In the genomic region with DNA sequence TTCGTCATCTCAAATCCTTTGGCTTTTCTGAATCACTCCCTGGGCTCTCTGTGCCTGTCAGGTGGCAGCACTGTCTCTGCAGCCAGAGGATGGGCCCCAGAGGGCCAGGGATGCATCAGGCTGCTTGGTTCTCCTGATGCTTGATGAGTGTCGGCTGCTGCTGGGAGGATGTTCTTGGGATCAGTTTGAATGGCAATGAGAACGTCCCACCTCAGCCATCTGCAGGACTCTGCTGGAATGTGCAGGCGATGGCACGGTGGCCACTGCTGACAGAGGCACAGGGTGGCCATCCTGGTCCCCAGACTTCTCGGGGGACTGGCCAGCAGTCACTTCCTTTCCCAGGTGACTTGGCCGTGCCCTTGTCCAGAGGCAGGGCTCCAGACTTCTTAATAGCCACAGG, we compare ENCODE assay signal across 20 cellular contexts.
A peak's percentile ranks its signal among the peaks of the same experiment; 100 is the strongest.
DNase-seq lines count a peak whose midpoint lies in the region; ATAC-seq and TF ChIP-seq lines count a peak whose summit lies in the region.
"Had no signal": no experiment of that assay in that cellular context is flagged by ENCODE, and none has a peak within 500 bp of the region (broad histone marks: within the 10 kb centered on the region; RNA-seq: fewer than 3 reads in every experiment).

No MANE protein-coding gene starts in this region.

- H3K9me3 ChIP-seq in OCI-LY7 (ENCODE audit: low read length) = no peaks in the 10 kb centered on the region
- no peaks in the 10 kb centered on the region for H3K9me3 ChIP-seq in upper lobe of left lung
- H3K9me3 ChIP-seq: thyroid gland had no signal

- H3K9me2 ChIP-seq in OCI-LY7 (ENCODE audit: insufficient read depth, low read length) = no peaks in the 10 kb centered on the region

- TF ChIP-seq POLR2A in upper lobe of left lung (IDR thresholded peaks at IDR 0.05) = no peak

- H3K4me3 ChIP-seq in OCI-LY7 (ENCODE audit: low read depth, low read length, poor library complexity, severe bottlenecking) (no peak overlapping the region), dorsolateral prefrontal cortex (no peak overlapping the region), upper lobe of left lung (no peak overlapping the region)
- H3K4me3 ChIP-seq: thyroid gland had no signal

- TF ChIP-seq EP300 in upper lobe of left lung (IDR thresholded peaks at IDR 0.05) = no peak

- H3K27ac Mint-ChIP-seq in activated naive CD4-positive, alpha-beta T cell treated with anti-CD3 and anti-CD28 coated beads, Interleukin-2, amount 50 U/mL, for 24 hours = peak overlapping the region; percentile 60
- H3K27ac Mint-ChIP-seq in stimulated activated naive CD8-positive, alpha-beta T cell treated with anti-CD3 and anti-CD28 coated beads, Interleukin-15, amount 100 ng/mL, for 72 hours = no peak overlapping the region
- H3K27ac Mint-ChIP-seq: HFFc6 had no signal

- H3K4me2 ChIP-seq in OCI-LY7 (ENCODE audit: low read length) = peak overlapping the region; percentile 23; the same call in 1 of the 2 replicates

- CTCF ChIA-PET in OCI-LY7 (lab: Charles Lee; ENCODE audit: unreplicated experiment) = no interaction called here

- no peak for ATAC-seq in stimulated activated naive CD8-positive, alpha-beta T cell treated with anti-CD3 and anti-CD28 coated beads, Interleukin-15, amount 100 ng/mL, for 72 hours
- no peak for ATAC-seq in upper lobe of left lung (ENCODE audit: low FRiP score in 2 of 2)
- ATAC-seq: left cardiac atrium had no signal

- H3K27me3 Mint-ChIP-seq in activated naive CD4-positive, alpha-beta T cell treated with anti-CD3 and anti-CD28 coated beads, Interleukin-2, amount 50 U/mL, for 24 hours = no peaks in the 10 kb centered on the region
- H3K27me3 Mint-ChIP-seq in stimulated activated naive CD8-positive, alpha-beta T cell treated with anti-CD3 and anti-CD28 coated beads, Interleukin-15, amount 100 ng/mL, for 72 hours = no peaks in the 10 kb centered on the region
- H3K27me3 Mint-ChIP-seq: IgD-negative memory B cell had no signal

- 89 to 95% methylated on average over 4 to 7 of the region's 7 CpGs for WGBS in upper lobe of left lung, 2 donors

- H3K36me3 ChIP-seq in OCI-LY7 (ENCODE audit: insufficient read depth, low read length) (no peaks in the 10 kb centered on the region), upper lobe of left lung (no peaks in the 10 kb centered on the region)
- H3K36me3 ChIP-seq: thyroid gland had no signal

- H3K27ac ChIP-seq in OCI-LY7 (ENCODE audit: low read depth, low read length, poor library complexity, severe bottlenecking) (no peak overlapping the region), dorsolateral prefrontal cortex (peak overlapping the region; percentile 21 to 98 (median 90)), upper lobe of left lung (no peak overlapping the region)
- H3K27ac ChIP-seq: epithelial cell of prostate, HL-60, thyroid gland had no signal

- DNase-seq in activated naive CD4-positive, alpha-beta T cell (lab: John Stamatoyannopoulos, UW) = no peak
- DNase-seq in OCI-LY7 (ENCODE audit: low spot score) (no peak), dorsolateral prefrontal cortex (peak in 3 of 10 donors; percentile 60 to 67 (median 60)), SK-N-DZ (ENCODE audit: low spot score) (no peak), upper lobe of left lung (no peak), foreskin melanocyte (no peak)
- DNase-seq in stimulated activated naive CD8-positive, alpha-beta T cell treated with anti-CD3 and anti-CD28 coated beads, Interleukin-15, amount 100 ng/mL, for 72 hours = no peak
- DNase-seq: activated CD4-positive, CD25-positive, alpha-beta regulatory T cell; dermis blood vessel endothelial cell; foreskin fibroblast; HFFc6; left cardiac atrium; NCI-H1694; SIG-M5; T-helper 9 cell; thyroid gland had no signal

- peaks cover 46% of the 10 kb centered on the region for H3K4me1 Mint-ChIP-seq in activated naive CD4-positive, alpha-beta T cell treated with anti-CD3 and anti-CD28 coated beads, Interleukin-2, amount 50 U/mL, for 24 hours
- H3K4me1 Mint-ChIP-seq in stimulated activated naive CD8-positive, alpha-beta T cell treated with anti-CD3 and anti-CD28 coated beads, Interleukin-15, amount 100 ng/mL, for 72 hours = peaks cover 74% of the 10 kb centered on the region

- H3K4me1 ChIP-seq in OCI-LY7 (ENCODE audit: insufficient read depth, low read length, poor library complexity, severe bottlenecking) (peaks cover 50% of the 10 kb centered on the region), upper lobe of left lung (peaks cover 0 to 6% (median 4%) of the 10 kb centered on the region in 4 donors)

- TF ChIP-seq CTCF in OCI-LY7 (conservative IDR thresholded peaks at IDR 0.05; ENCODE audit: low read length) (no peak), dorsolateral prefrontal cortex (IDR thresholded peaks at IDR 0.05 in 54 of 56, conservative IDR thresholded peaks at IDR 0.05 in 2 of 56; ENCODE audit: low read depth in 1 of 56, partially characterized antibody in 56 of 56) (peak in 20 of 56 donors; percentile 0 to 37 (median 18)), upper lobe of left lung (IDR thresholded peaks at IDR 0.05) (no peak)

- H3K79me2 ChIP-seq in OCI-LY7 (ENCODE audit: insufficient read depth, low read depth, low read length) = no peaks in the 10 kb centered on the region

- POLR2A ChIA-PET in OCI-LY7 (lab: Charles Lee) = interaction anchor here (7.5 kb wide), 1 partner anchor 33 kb away, joined by 63 read pairs; no protein-coding TSS in a partner anchor

- H4K20me1 ChIP-seq in OCI-LY7 (ENCODE audit: insufficient read depth, low read length) = no peaks in the 10 kb centered on the region

- H3K9me3 Mint-ChIP-seq in activated naive CD4-positive, alpha-beta T cell treated with anti-CD3 and anti-CD28 coated beads, Interleukin-2, amount 50 U/mL, for 24 hours = no peaks in the 10 kb centered on the region
- H3K9me3 Mint-ChIP-seq in stimulated activated naive CD8-positive, alpha-beta T cell treated with anti-CD3 and anti-CD28 coated beads, Interleukin-15, amount 100 ng/mL, for 72 hours = no peaks in the 10 kb centered on the region
- H3K9me3 Mint-ChIP-seq: HFFc6, IgD-negative memory B cell had no signal

- H3K4me3 Mint-ChIP-seq in activated naive CD4-positive, alpha-beta T cell treated with anti-CD3 and anti-CD28 coated beads, Interleukin-2, amount 50 U/mL, for 24 hours = no peak overlapping the region
- peak overlapping the region; percentile 34 to 37 for H3K4me3 Mint-ChIP-seq in stimulated activated naive CD8-positive, alpha-beta T cell treated with anti-CD3 and anti-CD28 coated beads, Interleukin-15, amount 100 ng/mL, for 72 hours
- H3K4me3 Mint-ChIP-seq: HFFc6 had no signal

- peaks cover 3% of the 10 kb centered on the region for H3K36me3 Mint-ChIP-seq in activated naive CD4-positive, alpha-beta T cell treated with anti-CD3 and anti-CD28 coated beads, Interleukin-2, amount 50 U/mL, for 24 hours

- no TSS peak for BruUV-seq in OCI-LY7 (replicated peaks; lab: Mats Ljungman, UMichigan)

- no peaks in the 10 kb centered on the region for H3K27me3 ChIP-seq in dorsolateral prefrontal cortex
- no peaks in the 10 kb centered on the region for H3K27me3 ChIP-seq in upper lobe of left lung
- H3K27me3 ChIP-seq: thyroid gland had no signal

- intact Hi-C loops in OCI-LY7 (cut with micrococcal nuclease; ENCODE audit: unreplicated experiment) (no loop called here), dorsolateral prefrontal cortex (cut with DNase I) (no loop called here)

- no peak overlapping the region for H2AFZ ChIP-seq in OCI-LY7 (ENCODE audit: low read length)

Comparison
In these comparisons a context has a peak if more than half of its experiments do, and no peak if none do; other contexts are left out.
1. H3K27ac ChIP-seq: peak in dorsolateral prefrontal cortex (59 of 59); none in OCI-LY7 (single experiment) and upper lobe of left lung (0 of 4).